8 cellular contexts compared by ENCODE assay signal in the genomic region with DNA sequence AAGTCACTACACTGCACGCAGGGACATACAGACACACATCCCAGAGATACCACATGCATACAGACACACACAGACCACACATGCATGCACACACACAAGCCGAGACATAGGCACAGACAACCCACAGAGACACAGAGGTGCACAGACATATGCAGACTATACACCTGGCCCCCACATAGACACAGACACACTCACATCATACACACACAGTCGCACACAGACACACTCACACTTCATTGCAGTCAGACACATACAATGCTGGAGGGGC. TPM values are rescaled to one million over a fixed set of nuclear protein-coding genes. Genes with fewer than 3 reads are reported as not detected.
A peak's percentile ranks its signal among the peaks of the same experiment; 100 is the strongest.
DNase-seq lines count a peak whose midpoint lies in the region; ATAC-seq and TF ChIP-seq lines count a peak whose summit lies in the region.

No MANE protein-coding gene starts in this region.

- peak overlapping the region; percentile 100 for H3K14ac ChIP-seq in neuronal stem cell (ENCODE audit: low read length)

- no peak overlapping the region for H3K23ac ChIP-seq in neuronal stem cell (ENCODE audit: low read depth, low read length, poor library complexity)

- DNase-seq in BE2C (no peak), dorsolateral prefrontal cortex (no peak), neuronal stem cell (ENCODE audit: low spot score) (no peak), LoVo (ENCODE audit: low spot score) (no peak), lower leg skin (ENCODE audit: low spot score in 2 of 2) (no peak), mucosa of descending colon (no peak)
- no peak for DNase-seq in effector CD8-positive, alpha-beta T cell (lab: John Stamatoyannopoulos, UW)

- H3K79me2 ChIP-seq in KMS-11 (ENCODE audit: insufficient read depth, low read depth), result no peaks in the 10 kb centered on the region

- peak overlapping the region; percentile 21; the same call in 1 of the 2 replicates for H3K4me3 ChIP-seq in BE2C (ENCODE audit: low read depth, low read length)
- no peak overlapping the region for H3K4me3 ChIP-seq in KMS-11 (IDR thresholded peaks at IDR 0.05; ENCODE audit: insufficient read depth, low read depth, low read length)
- peak overlapping the region in 58 of 59 donors; percentile 24 to 89 (median 79) for H3K4me3 ChIP-seq in dorsolateral prefrontal cortex
- H3K4me3 ChIP-seq in neuronal stem cell (ENCODE audit: low read length in 2 of 2), result peak overlapping the region in 1 of 2 donors; percentile 60
- no peak overlapping the region for H3K4me3 ChIP-seq in lower leg skin (ENCODE audit: low read depth, poor library complexity, severe bottlenecking)
- no peak overlapping the region for H3K4me3 ChIP-seq in mucosa of descending colon

- H3K18ac ChIP-seq in neuronal stem cell (ENCODE audit: low read length), result peak overlapping the region; percentile 66

- ATAC-seq in mucosa of descending colon, result no peak

- H3K36me3 ChIP-seq in BE2C (no peaks in the 10 kb centered on the region), KMS-11 (ENCODE audit: insufficient read depth) (no peaks in the 10 kb centered on the region), neuronal stem cell (replicated peaks in 1 of 2; ENCODE audit: control insufficient read depth in 2 of 2, insufficient read depth in 2 of 2, low read length in 2 of 2) (no peaks in the 10 kb centered on the region), mucosa of descending colon (ENCODE audit: low read depth) (no peaks in the 10 kb centered on the region)

- H3K4me2 ChIP-seq in KMS-11, result no peak overlapping the region
- no peak overlapping the region for H3K4me2 ChIP-seq in neuronal stem cell (ENCODE audit: insufficient read depth, low read length, poor library complexity, severe bottlenecking)

- H3K27ac ChIP-seq in KMS-11 (no peak overlapping the region), dorsolateral prefrontal cortex (peak overlapping the region in 40 of 59 donors; percentile 8 to 94 (median 68)), neuronal stem cell (replicated peaks; ENCODE audit: low read length) (no peak overlapping the region)

- H3K4ac ChIP-seq in neuronal stem cell (ENCODE audit: low read length), result no peak overlapping the region

- no peak for TF ChIP-seq CTCF in BE2C (IDR thresholded peaks at IDR 0.05; ENCODE audit: low read depth, low read length)
- TF ChIP-seq CTCF in KMS-11 (conservative IDR thresholded peaks at IDR 0.05; ENCODE audit: low read depth, low read length), result no peak
- peak in 1 of 56 donors; percentile 3 for TF ChIP-seq CTCF in dorsolateral prefrontal cortex (IDR thresholded peaks at IDR 0.05 in 54 of 56, conservative IDR thresholded peaks at IDR 0.05 in 2 of 56; ENCODE audit: low read depth in 1 of 56, partially characterized antibody in 56 of 56)
- no peak for TF ChIP-seq CTCF in lower leg skin (IDR thresholded peaks at IDR 0.05)
- no peak for TF ChIP-seq CTCF in mucosa of descending colon (IDR thresholded peaks at IDR 0.05)

- H2BK5ac ChIP-seq in neuronal stem cell (ENCODE audit: low read length), result no peak overlapping the region

- H4K8ac ChIP-seq in neuronal stem cell (ENCODE audit: low read depth, low read length), result peak overlapping the region; percentile 98

- H3K79me1 ChIP-seq in neuronal stem cell (ENCODE audit: low read depth, low read length), result peaks cover 1% of the 10 kb centered on the region

- H3K9me3 ChIP-seq in BE2C (peaks cover 3% of the 10 kb centered on the region; the same call in 1 of the 2 replicates), neuronal stem cell (replicated peaks in 1 of 2; ENCODE audit: control insufficient read depth in 2 of 2, insufficient read depth in 1 of 2, low read depth in 1 of 2, low read length in 2 of 2) (peaks cover 0 to 5% of the 10 kb centered on the region in 2 donors), mucosa of descending colon (peaks cover 3% of the 10 kb centered on the region)

- no peak overlapping the region for H2BK120ac ChIP-seq in neuronal stem cell (ENCODE audit: low read depth, low read length)

- H3K27me3 ChIP-seq in BE2C, result peaks cover 10% of the 10 kb centered on the region; the same call in 1 of the 2 replicates
- no peaks in the 10 kb centered on the region for H3K27me3 ChIP-seq in KMS-11 (ENCODE audit: insufficient read depth, low read depth)
- no peaks in the 10 kb centered on the region for H3K27me3 ChIP-seq in dorsolateral prefrontal cortex
- peaks cover 11 to 71% (median 30%) of the 10 kb centered on the region in 3 experiments for H3K27me3 ChIP-seq in neuronal stem cell (ENCODE audit: control insufficient read depth in 3 of 3, insufficient read depth in 3 of 3, low read depth in 1 of 3, low read length in 3 of 3)

- WGBS in neuronal stem cell (ENCODE audit: extremely low coverage in 2 of 2, insufficient read length in 2 of 2, insufficient replicate concordance in 1 of 2), 2 donors, result no CpG with 5 or more reads among the region's 3 CpGs
- WGBS in lower leg skin, 2 donors, result 57 to 65% methylated on average over 3 of the region's 3 CpGs

- H2AFZ ChIP-seq in KMS-11 (ENCODE audit: low read depth) (peak overlapping the region; percentile 41; the same call in 1 of the 2 replicates), neuronal stem cell (ENCODE audit: low read length) (no peak overlapping the region)

- peak overlapping the region; percentile 6 for H2BK15ac ChIP-seq in neuronal stem cell (ENCODE audit: low read length)

- intact Hi-C loops in dorsolateral prefrontal cortex (cut with DNase I) (loop anchor here (5.0 to 10.0 kb wide), 5 partner anchors 36 to 229 kb away; partner anchors contain the start of genes KBTBD12 (in 1 of the 2), MCM2 (in 1 of the 2) and TPRA1 (in 1 of the 2)), lower leg skin (cut with DNase I; ENCODE audit: low total_unique reads) (loop anchor here (10.0 kb wide), 1 partner anchor 149 kb away; the partner anchor contains the start of gene ABTB1), mucosa of descending colon (cut with DNase I, micrococcal nuclease) (no loop called here)

- H2AK5ac ChIP-seq in neuronal stem cell (ENCODE audit: low read depth, low read length), result peak overlapping the region; percentile 8

- H4K20me1 ChIP-seq in KMS-11 (ENCODE audit: insufficient read depth), result no peaks in the 10 kb centered on the region

- no peak overlapping the region for H2BK12ac ChIP-seq in neuronal stem cell (ENCODE audit: low read length)

- no peak overlapping the region for H4K91ac ChIP-seq in neuronal stem cell (ENCODE audit: low read depth, low read length, poor library complexity)

- TF ChIP-seq POLR2A in lower leg skin (IDR thresholded peaks at IDR 0.05), result no peak

- no peak overlapping the region for H3K9ac ChIP-seq in KMS-11
- H3K9ac ChIP-seq in neuronal stem cell (ENCODE audit: low read depth, low read length, poor library complexity), result no peak overlapping the region

- H3K4me1 ChIP-seq in BE2C (no peaks in the 10 kb centered on the region), KMS-11 (ENCODE audit: low read depth, poor library complexity, severe bottlenecking) (no peaks in the 10 kb centered on the region), neuronal stem cell (ENCODE audit: control insufficient read depth in 2 of 2, insufficient read depth in 1 of 2, low read depth in 1 of 2, low read length in 2 of 2) (peaks cover 1 to 4% of the 10 kb centered on the region in 2 donors), mucosa of descending colon (ENCODE audit: low read depth) (peaks cover 17% of the 10 kb centered on the region)

RNA-seq across cellular contexts. Expression of gene MGLL, which starts 1.2 kb away (rescaled TPM):
- polyA plus RNA-seq in BE2C (2012; ENCODE audit: insufficient read depth, insufficient read length, low read depth), result 2.9 TPM
- total RNA-seq in dorsolateral prefrontal cortex (100 to 1,000 TPM in 117 of 120 experiments, 10 to 100 TPM in 3; 73.9 to 334 (median 144) TPM), lower leg skin (10 to 100 TPM; 44.0 to 57.4 (median 48.0) TPM), mucosa of descending colon (100 to 1,000 TPM; 212 to 515 (median 221) TPM)
- polyA plus RNA-seq in neuronal stem cell (2013, experiment 1 of 2), result 0.25 TPM
- polyA plus RNA-seq in neuronal stem cell (2013, experiment 2 of 2), result 0.44 TPM

Comparison
In these comparisons a context has a peak if more than half of its experiments do, and no peak if none do; other contexts are left out.
1. H3K4me3 ChIP-seq: peak in BE2C (single experiment) and dorsolateral prefrontal cortex (58 of 59); none in KMS-11 (single experiment), lower leg skin (single experiment) and mucosa of descending colon (single experiment).
2. H3K27ac ChIP-seq: peak in dorsolateral prefrontal cortex (40 of 59); none in KMS-11 (single experiment) and neuronal stem cell (single experiment).
3. intact Hi-C loops: an anchor here in dorsolateral prefrontal cortex (5.0 to 10.0 kb wide) and lower leg skin (10.0 kb wide); none called in mucosa of descending colon.